1 cellular context compared by ENCODE assay signal in genomic region chr14:95993768-95994592, GRCh38.
A peak's percentile ranks its signal among the peaks of the same experiment; 100 is the strongest.
TF ChIP-seq lines count a peak whose summit lies in the region.

No MANE protein-coding gene starts in this region.

TF ChIP-seq in IMR-90, 13 proteins besides CTCF, POLR2A, EP300 and RAD21:
- peak; percentile 78 for TF ChIP-seq SMC3 (IDR thresholded peaks at IDR 0.05; ENCODE audit: low read depth, low read length)
- no peak for TF ChIP-seq FOS (IDR thresholded peaks at IDR 0.05; ENCODE audit: low read depth, low read length)
